ENCODE assay signal across 22 cellular contexts in the genomic region with DNA sequence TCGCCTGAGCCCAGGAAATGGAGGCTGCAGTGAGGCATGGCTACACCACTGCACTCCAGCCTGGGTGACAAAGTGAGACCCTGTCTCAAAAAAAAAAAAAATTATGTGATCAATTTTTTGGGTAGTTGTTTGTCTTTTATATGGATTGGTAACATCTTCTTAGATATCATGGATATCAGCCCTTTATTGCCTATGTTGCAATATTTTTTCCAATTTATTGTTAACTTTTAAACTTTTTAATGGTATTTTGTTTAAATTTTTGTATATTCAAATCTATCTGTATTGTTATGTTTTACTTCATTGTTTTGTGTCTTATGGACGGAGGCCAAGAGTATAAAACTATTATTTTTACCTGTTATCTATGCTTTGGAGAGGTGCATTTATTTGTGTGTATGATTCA. TPM values are rescaled to one million over a fixed set of nuclear protein-coding genes. Genes with fewer than 3 reads are reported as not detected.
DNase-seq lines count a peak whose midpoint lies in the region; ATAC-seq, FAIRE-seq and TF ChIP-seq lines count a peak whose summit lies in the region.
"Had no signal": no experiment of that assay in that cellular context is flagged by ENCODE, and none has a peak within 500 bp of the region (broad histone marks: within the 10 kb centered on the region; RNA-seq: fewer than 3 reads in every experiment).

No MANE protein-coding gene starts in this region.

- H3K4me3 Mint-ChIP-seq in activated naive CD4-positive, alpha-beta T cell treated with anti-CD3 and anti-CD28 coated beads, Interleukin-2, amount 10 ng/mL, durations not matched to agents 7 days and 5 days: no peak overlapping the region
- H3K4me3 Mint-ChIP-seq: CD4-positive, alpha-beta memory T cell had no signal

- H4K20me1 ChIP-seq in HepG2 (ENCODE audit: insufficient read depth, low read length): no peaks in the 10 kb centered on the region
- no peaks in the 10 kb centered on the region for H4K20me1 ChIP-seq in K562 (replicated peaks; ENCODE audit: control insufficient read depth, insufficient read depth, low read length)

- peaks cover 1% of the 10 kb centered on the region for H3K4me1 Mint-ChIP-seq in activated naive CD4-positive, alpha-beta T cell treated with anti-CD3 and anti-CD28 coated beads, Interleukin-2, amount 10 ng/mL, durations not matched to agents 7 days and 5 days

- no peaks in the 10 kb centered on the region for H3K79me2 ChIP-seq in HepG2 (ENCODE audit: insufficient read depth, low read length)
- no peaks in the 10 kb centered on the region for H3K79me2 ChIP-seq in K562 (ENCODE audit: control insufficient read depth, insufficient read depth, low read length)

- H3K4me2 ChIP-seq in HepG2 (ENCODE audit: low read depth, low read length) (no peak overlapping the region), K562 (ENCODE audit: insufficient read depth, low read length) (no peak overlapping the region)

- H3K9me1 ChIP-seq in K562 (ENCODE audit: control insufficient read depth, insufficient read depth, low read length): no peaks in the 10 kb centered on the region

- in situ Hi-C loops in HepG2 (cut with HindIII; ENCODE audit: extremely low pct_ligation_motif_present, low pct_unique_long_range_greater_than_20kb) (no loop called here), K562 (cut with MboI) (no loop called here)

- H3K9ac ChIP-seq in HepG2 (ENCODE audit: insufficient read depth, low read depth, low read length) (no peak overlapping the region), K562 (ENCODE audit: insufficient read depth in 1 of 2, low read depth in 2 of 2, low read length in 2 of 2) (no peak overlapping the region)
- H3K9ac ChIP-seq: GM23248 had no signal

- no peak for TF ChIP-seq POLR2A in HepG2 (IDR thresholded peaks at IDR 0.05; ENCODE audit: insufficient read depth in 1 of 2, low read depth in 2 of 2, low read length in 2 of 2)
- TF ChIP-seq POLR2A in right lobe of liver (IDR thresholded peaks at IDR 0.05): no peak
- TF ChIP-seq POLR2A in K562 (conservative IDR thresholded peaks at IDR 0.05): no peak

- BruUV-seq in HepG2 (replicated peaks; lab: Mats Ljungman, UMichigan) (no TSS peak), K562 (replicated peaks; lab: Mats Ljungman, UMichigan) (no TSS peak)

- H3K27ac ChIP-seq in HepG2 (ENCODE audit: extremely low read length, insufficient read depth, low read length) (no peak overlapping the region), right lobe of liver (no peak overlapping the region), K562 (ENCODE audit: extremely low read depth, low read depth, low read length) (no peak overlapping the region)
- H3K27ac ChIP-seq: GM23248 had no signal

- H3K36me3 ChIP-seq in HepG2 (replicated peaks in 1 of 2; ENCODE audit: control insufficient read depth in 1 of 2, insufficient read depth in 2 of 2, low read length in 2 of 2) (peaks cover 7 to 15% of the 10 kb centered on the region in 2 experiments; a peak in 4 of 5 replicates), right lobe of liver (peaks cover 0 to 5% (median 0%) of the 10 kb centered on the region in 4 donors), K562 (ENCODE audit: control insufficient read depth, insufficient read depth, low read length) (no peaks in the 10 kb centered on the region; the same call in 2 of the 3 replicates)

- no peaks in the 10 kb centered on the region for H3K4me1 ChIP-seq in HepG2 (ENCODE audit: insufficient read depth, low read length)
- no peaks in the 10 kb centered on the region for H3K4me1 ChIP-seq in right lobe of liver
- H3K4me1 ChIP-seq in K562 (replicated peaks in 1 of 2; ENCODE audit: control insufficient read depth in 2 of 2, insufficient read depth in 2 of 2, low read length in 2 of 2): peaks cover 31 to 34% of the 10 kb centered on the region in 2 experiments

- POLR2A ChIA-PET in HepG2 (lab: Yijun Ruan, JAX): no interaction called here
- POLR2A ChIA-PET in K562 (lab: Yijun Ruan, JAX): no interaction called here

- H3K36me3 Mint-ChIP-seq in activated naive CD4-positive, alpha-beta T cell treated with anti-CD3 and anti-CD28 coated beads, Interleukin-2, amount 10 ng/mL, durations not matched to agents 7 days and 5 days: peaks cover 10% of the 10 kb centered on the region

- ATAC-seq in HepG2 (no peak), right lobe of liver (no peak), K562 (no peak), HG03354 (IDR thresholded peaks at IDR 0.05; ENCODE audit: poor library complexity, severe bottlenecking, unreplicated experiment) (no peak)

- no peaks in the 10 kb centered on the region for H3K27me3 Mint-ChIP-seq in activated naive CD4-positive, alpha-beta T cell treated with anti-CD3 and anti-CD28 coated beads, Interleukin-2, amount 10 ng/mL, durations not matched to agents 7 days and 5 days
- H3K27me3 Mint-ChIP-seq: CD4-positive, alpha-beta memory T cell had no signal

- TF ChIP-seq RAD21 in HepG2 (CRISPR knock-in tag; IDR thresholded peaks at IDR 0.05) (no peak), K562 (CRISPR knock-in tag; conservative IDR thresholded peaks at IDR 0.05 in 1 of 2, IDR thresholded peaks at IDR 0.05 in 1 of 2) (no peak)

- H2AFZ ChIP-seq in HepG2 (ENCODE audit: low read length) (no peak overlapping the region), K562 (ENCODE audit: low read depth, low read length) (no peak overlapping the region)
- H2AFZ ChIP-seq: GM23248 had no signal

- H3K27ac Mint-ChIP-seq in activated naive CD4-positive, alpha-beta T cell treated with anti-CD3 and anti-CD28 coated beads, Interleukin-2, amount 10 ng/mL, durations not matched to agents 7 days and 5 days: no peak overlapping the region

- DNase-seq in HepG2 (ENCODE audit: low spot score) (no peak), right lobe of liver (no peak), K562 (ENCODE audit: extremely low read depth in 1 of 4, low spot score in 3 of 4) (no peak)
- no peak for DNase-seq in activated naive CD4-positive, alpha-beta T cell treated with anti-CD3 and anti-CD28 coated beads, Interleukin-2, amount 10 ng/mL, durations not matched to agents 7 days and 5 days
- DNase-seq: 8988T; C1 segment of cervical spinal cord; Calu3; CD4-positive, alpha-beta memory T cell; COR-L47; DMS53; DMS79 treated with DMSO at 0.1 percent for 48 hours; GM23248; H7; HCEC 1CT had no signal

- TF ChIP-seq EP300 in HepG2 (IDR thresholded peaks at IDR 0.05; ENCODE audit: low read depth in 2 of 2, low read length in 2 of 2): no peak
- no peak for TF ChIP-seq EP300 in HepG2 (CRISPR knock-in tag; IDR thresholded peaks at IDR 0.05; ENCODE audit: borderline replicate concordance)
- TF ChIP-seq EP300 in K562 (IDR thresholded peaks at IDR 0.05; ENCODE audit: low read length): no peak

- no peak for TF ChIP-seq CTCF in HepG2 (CRISPR knock-in tag; IDR thresholded peaks at IDR 0.05)
- TF ChIP-seq CTCF in right lobe of liver (IDR thresholded peaks at IDR 0.05): no peak
- TF ChIP-seq CTCF in K562 (IDR thresholded peaks at IDR 0.05 in 2 of 3, conservative IDR thresholded peaks at IDR 0.05 in 1 of 3; ENCODE audit: insufficient read depth in 2 of 3, low read depth in 1 of 3, low read length in 3 of 3): no peak

- no peaks in the 10 kb centered on the region for H3K9me3 Mint-ChIP-seq in activated naive CD4-positive, alpha-beta T cell treated with anti-CD3 and anti-CD28 coated beads, Interleukin-2, amount 10 ng/mL, durations not matched to agents 7 days and 5 days
- H3K9me3 Mint-ChIP-seq: CD4-positive, alpha-beta memory T cell had no signal

- H3K4me3 ChIP-seq in HepG2 (replicated peaks in 1 of 3; ENCODE audit: insufficient read depth in 1 of 3, low read depth in 2 of 3, low read length in 3 of 3) (no peak overlapping the region), right lobe of liver (no peak overlapping the region), K562 (no peak overlapping the region)
- H3K4me3 ChIP-seq: GM23248 had no signal

- FAIRE-seq in HepG2 (lab: Jason Lieb, UNC): no peak
- FAIRE-seq in G401.6 (lab: Jason Lieb, UNC): peak; percentile 19
- no peak for FAIRE-seq in K562 (lab: Jason Lieb, UNC)
- FAIRE-seq: GM12892, H1 had no signal

- CTCF ChIA-PET in HepG2 (lab: Yijun Ruan, JAX; ENCODE audit: low intra/inter-chr PET ratio, low total read pairs) (no interaction called here), K562 (lab: Yijun Ruan, JAX; ENCODE audit: low intra/inter-chr PET ratio) (no interaction called here)
- CTCF ChIA-PET in activated naive CD4-positive, alpha-beta T cell treated with anti-CD3 and anti-CD28 coated beads, Interleukin-2, amount 10 ng/mL, durations not matched to agents 7 days and 5 days (lab: Charles Lee): no interaction called here

- intact Hi-C loops in HepG2 (cut with micrococcal nuclease; ENCODE audit: unreplicated experiment): no loop called here
- intact Hi-C loops in right lobe of liver (cut with DNase I): no loop called here
- intact Hi-C loops in K562 (cut with micrococcal nuclease): no loop called here

- 96% methylated on average over 2 of the region's 2 CpGs for WGBS in HepG2 (ENCODE audit: low lambda C conversion rate)
- 97% methylated on average over 2 of the region's 2 CpGs for WGBS in right lobe of liver (ENCODE audit: insufficient coverage, low coverage, low lambda C conversion rate, missing lambda C conversion rate)
- WGBS in K562 (ENCODE audit: insufficient coverage, low coverage, missing lambda C conversion rate): 86% methylated on average over 2 of the region's 2 CpGs

- H3K9me3 ChIP-seq in HepG2 (ENCODE audit: low read length) (no peaks in the 10 kb centered on the region), right lobe of liver (no peaks in the 10 kb centered on the region), K562 (replicated peaks; ENCODE audit: control insufficient read depth, insufficient read depth, low read depth, low read length) (peaks cover 2% of the 10 kb centered on the region; the same call in 1 of the 2 replicates)

- H3K27me3 ChIP-seq in HepG2 (ENCODE audit: control insufficient read depth in 1 of 2, insufficient read depth in 2 of 2, low read length in 2 of 2) (no peaks in the 10 kb centered on the region; a peak in 1 of 5 replicates), right lobe of liver (no peaks in the 10 kb centered on the region), K562 (ENCODE audit: control insufficient read depth in 2 of 2, insufficient read depth in 2 of 2, low read length in 2 of 2) (no peaks in the 10 kb centered on the region)

RNA-seq across cellular contexts. Expression of a gene that starts 32.4 kb away (rescaled TPM):
- total RNA-seq in HepG2 (2016; rRNA removed; fragmentation: Illumina TruSeq; extraction: Trizol): 85.8 and 122 TPM in 2 replicates
- total RNA-seq in HepG2 (2016; cell fraction: cytosol; rRNA removed; fragmentation: Illumina TruSeq; extraction: Trizol; ENCODE audit: low read depth): 15.6 and 17.4 TPM in 2 replicates
- total RNA-seq in HepG2 (2016; cell fraction: insoluble cytoplasmic fraction; rRNA removed; fragmentation: Illumina TruSeq; extraction: Trizol): 84.4 and 118 TPM in 2 replicates
- total RNA-seq in HepG2 (2016; cell fraction: membrane; rRNA removed; fragmentation: Illumina TruSeq; extraction: Trizol): 31.8 and 36.3 TPM in 2 replicates
- 69.7 and 73.2 TPM in 2 replicates for total RNA-seq in HepG2 (2016; cell fraction: nucleus; rRNA removed; fragmentation: Illumina TruSeq; extraction: Trizol)
- polyA plus RNA-seq in HepG2 (2011; rRNA removed): 15.9 and 21.1 TPM in 2 replicates
- polyA plus RNA-seq in HepG2 (2011; cell fraction: cytosol; rRNA removed): 6.1 and 9.5 TPM in 2 replicates
- 21.7 and 25.4 TPM in 2 replicates for polyA plus RNA-seq in HepG2 (2011; cell fraction: nucleus; rRNA removed)
- polyA plus RNA-seq in HepG2 (2012): 32.5 and 45.9 TPM in 2 replicates
- polyA plus RNA-seq in HepG2 (2016; cell fraction: cytosol; fragmentation: Illumina TruSeq; extraction: Trizol; ENCODE audit: low read depth): 12.9 and 13.2 TPM in 2 replicates
- polyA plus RNA-seq in HepG2 (2016; cell fraction: insoluble cytoplasmic fraction; fragmentation: Illumina TruSeq; extraction: Trizol; ENCODE audit: low read depth): 129 and 141 TPM in 2 replicates
- polyA plus RNA-seq in HepG2 (2016; cell fraction: membrane; fragmentation: Illumina TruSeq; extraction: Trizol; ENCODE audit: low read depth): 19.2 and 19.9 TPM in 2 replicates
- polyA plus RNA-seq in HepG2 (2016; cell fraction: nucleus; fragmentation: Illumina TruSeq; extraction: Trizol; ENCODE audit: insufficient read depth, low read depth): 128 and 133 TPM in 2 replicates
- polyA minus RNA-seq in HepG2 (2011; rRNA and poly(A)+ RNA removed; ENCODE audit: low replicate concordance): 2.3 and 2.5 TPM in 2 replicates
- polyA minus RNA-seq in HepG2 (2011; cell fraction: cytosol; rRNA and poly(A)+ RNA removed): 8.6 and 9.2 TPM in 2 replicates
- 37.7 and 42.4 TPM in 2 replicates for polyA minus RNA-seq in HepG2 (2011; cell fraction: nucleus; rRNA and poly(A)+ RNA removed)
- total RNA-seq in right lobe of liver: 10 to 100 TPM in 4 of 6 experiments, 1 to 10 TPM in 2; 5.7 to 15.1 (median 11.0) TPM
- total RNA-seq in K562 (2011; cell fraction: chromatin; rRNA removed; ENCODE audit: low replicate concordance): 15.2 and 38.3 TPM in 2 replicates
- total RNA-seq in K562 (2011; cell fraction: nucleolus; rRNA removed): 10.5 and 12.2 TPM in 2 replicates
- total RNA-seq in K562 (2011; cell fraction: nucleoplasm; rRNA removed): 10.1 and 13.8 TPM in 2 replicates
- total RNA-seq in K562 (2014; rRNA removed): 66.8 and 80.1 TPM in 2 replicates
- 119 and 142 TPM in 2 replicates for total RNA-seq in K562 (2014; rRNA removed; fragmentation: Illumina TruSeq; extraction: Trizol)
- 140 and 148 TPM in 2 replicates for total RNA-seq in K562 (2015; rRNA removed; fragmentation: Illumina TruSeq; extraction: Trizol)
- 65.7 and 70.7 TPM in 2 replicates for total RNA-seq in K562 (2021)
- 35.9 and 57.9 TPM in 2 replicates for polyA plus RNA-seq in K562 (2011; rRNA removed)
- 6.3 and 12.5 TPM in 2 replicates for polyA plus RNA-seq in K562 (2011; cell fraction: cytosol; rRNA removed)
- polyA plus RNA-seq in K562 (2011; cell fraction: nucleus; rRNA removed): 31.6 and 33.6 TPM in 2 replicates
- polyA plus RNA-seq in K562 (2012): 38.2 and 83.0 TPM in 2 replicates
- 114 and 123 TPM in 2 replicates for polyA plus RNA-seq in K562 (2014; fragmentation: Illumina TruSeq; extraction: Trizol)
- polyA plus RNA-seq in K562 (2014; fragmentation: Nextera tagmentation; extraction: Ambion mirVana): 100 to 1,000 TPM in 1 of 2 experiments, 10 to 100 TPM in 1; 88.3 to 162 TPM
- polyA plus RNA-seq in K562 (2014; rRNA removed): 123 and 141 TPM in 2 replicates
- polyA minus RNA-seq in K562 (2011; rRNA and poly(A)+ RNA removed): 46.1 and 49.2 TPM in 2 replicates
- 14.5 and 19.7 TPM in 2 replicates for polyA minus RNA-seq in K562 (2011; cell fraction: cytosol; rRNA and poly(A)+ RNA removed)
- polyA minus RNA-seq in K562 (2011; cell fraction: nucleus; rRNA and poly(A)+ RNA removed): 18.6 and 26.7 TPM in 2 replicates

RNA-seq across cellular contexts. Expression of a gene that starts 53.5 kb away (rescaled TPM):
- total RNA-seq in HepG2 (2016; rRNA removed; fragmentation: Illumina TruSeq; extraction: Trizol) (not detected in 2 replicates), right lobe of liver (not detected), K562 (2014; rRNA removed) (not detected in 2 replicates), K562 (2014; rRNA removed; fragmentation: Illumina TruSeq; extraction: Trizol) (not detected in 2 replicates), K562 (2015; rRNA removed; fragmentation: Illumina TruSeq; extraction: Trizol) (not detected in 2 replicates), K562 (2021) (not detected in 2 replicates)
- not detected in 2 replicates for total RNA-seq in HepG2 (2016; cell fraction: cytosol; rRNA removed; fragmentation: Illumina TruSeq; extraction: Trizol; ENCODE audit: low read depth)
- total RNA-seq in HepG2 (2016; cell fraction: insoluble cytoplasmic fraction; rRNA removed; fragmentation: Illumina TruSeq; extraction: Trizol): not detected in 2 replicates
- not detected in 2 replicates for total RNA-seq in HepG2 (2016; cell fraction: membrane; rRNA removed; fragmentation: Illumina TruSeq; extraction: Trizol)
- not detected in 2 replicates for total RNA-seq in HepG2 (2016; cell fraction: nucleus; rRNA removed; fragmentation: Illumina TruSeq; extraction: Trizol)
- polyA plus RNA-seq in HepG2 (2011; rRNA removed) (not detected in 2 replicates), K562 (2011; rRNA removed) (not detected in 2 replicates), K562 (2014; fragmentation: Illumina TruSeq; extraction: Trizol) (not detected in 2 replicates), K562 (2014; fragmentation: Nextera tagmentation; extraction: Ambion mirVana) (not detected), K562 (2014; rRNA removed) (not detected in 2 replicates)
- not detected in 2 replicates for polyA plus RNA-seq in HepG2 (2011; cell fraction: cytosol; rRNA removed)
- not detected in 2 replicates for polyA plus RNA-seq in HepG2 (2011; cell fraction: nucleus; rRNA removed)
- polyA plus RNA-seq in HepG2 (2012): not detected in 2 replicates
- polyA plus RNA-seq in HepG2 (2016; cell fraction: cytosol; fragmentation: Illumina TruSeq; extraction: Trizol; ENCODE audit: low read depth): not detected in 2 replicates
- not detected in 2 replicates for polyA plus RNA-seq in HepG2 (2016; cell fraction: insoluble cytoplasmic fraction; fragmentation: Illumina TruSeq; extraction: Trizol; ENCODE audit: low read depth)
- not detected in 2 replicates for polyA plus RNA-seq in HepG2 (2016; cell fraction: membrane; fragmentation: Illumina TruSeq; extraction: Trizol; ENCODE audit: low read depth)
- polyA plus RNA-seq in HepG2 (2016; cell fraction: nucleus; fragmentation: Illumina TruSeq; extraction: Trizol; ENCODE audit: insufficient read depth, low read depth): not detected in 2 replicates
- not detected in 2 replicates for polyA minus RNA-seq in HepG2 (2011; rRNA and poly(A)+ RNA removed; ENCODE audit: low replicate concordance)
- polyA minus RNA-seq in HepG2 (2011; cell fraction: cytosol; rRNA and poly(A)+ RNA removed): not detected in 2 replicates
- not detected in 2 replicates for polyA minus RNA-seq in HepG2 (2011; cell fraction: nucleus; rRNA and poly(A)+ RNA removed)
- not detected in 2 replicates for total RNA-seq in K562 (2011; cell fraction: chromatin; rRNA removed; ENCODE audit: low replicate concordance)
- not detected in 2 replicates for total RNA-seq in K562 (2011; cell fraction: nucleolus; rRNA removed)
- total RNA-seq in K562 (2011; cell fraction: nucleoplasm; rRNA removed): not detected in 2 replicates
- not detected in 2 replicates for polyA plus RNA-seq in K562 (2011; cell fraction: cytosol; rRNA removed)
- polyA plus RNA-seq in K562 (2011; cell fraction: nucleus; rRNA removed): not detected in 2 replicates
- not detected in 2 replicates for polyA plus RNA-seq in K562 (2012)
- polyA minus RNA-seq in K562 (2011; rRNA and poly(A)+ RNA removed): not detected in 2 replicates
- polyA minus RNA-seq in K562 (2011; cell fraction: cytosol; rRNA and poly(A)+ RNA removed): not detected in 2 replicates
- not detected in 2 replicates for polyA minus RNA-seq in K562 (2011; cell fraction: nucleus; rRNA and poly(A)+ RNA removed)
- total RNA-seq: A673; Calu3; CD4-positive, alpha-beta memory T cell; Daoy; G401; GM23248; H1; H7 had no signal
- polyA plus RNA-seq: BJ; CD4-positive, alpha-beta memory T cell; GM23248; H1 had no signal
